ENCODE assay signal across 11 cellular contexts in genomic region chr1:6770727-6771567, GRCh38. TPM values are rescaled to one million over a fixed set of nuclear protein-coding genes. Genes with fewer than 3 reads are reported as not detected.
DNase-seq lines count a peak whose midpoint lies in the region; ATAC-seq and TF ChIP-seq lines count a peak whose summit lies in the region.
"Had no signal": no experiment of that assay in that cellular context is flagged by ENCODE, and none has a peak within 500 bp of the region (broad histone marks: within the 10 kb centered on the region; RNA-seq: fewer than 3 reads in every experiment).

No MANE protein-coding gene starts in this region.

- H3K36me3 Mint-ChIP-seq in IgD-negative memory B cell = no peaks in the 10 kb centered on the region

- intact Hi-C loops in mammary epithelial cell (cut with micrococcal nuclease) = no loop called here
- intact Hi-C loops in prostate gland (cut with DNase I) = no loop called here
- intact Hi-C loops in Right ventricle myocardium superior (cut with DNase I) = loop anchor here (10.0 kb wide), 1 partner anchor 46 kb away; no protein-coding TSS in a partner anchor

- H3K4me3 ChIP-seq in mammary epithelial cell (replicated peaks in 1 of 3; ENCODE audit: insufficient read depth in 1 of 3, low read depth in 2 of 3, low read length in 3 of 3) (no peak overlapping the region), mesenchymal stem cell (ENCODE audit: insufficient read depth in 1 of 2, low read depth in 1 of 2, low read length in 2 of 2) (peak overlapping the region in 1 of 2 experiments; percentile 20), prostate gland (no peak overlapping the region)
- H3K4me3 ChIP-seq: esophagus squamous epithelium had no signal

- TF ChIP-seq POLR2A in prostate gland (IDR thresholded peaks at IDR 0.05) = no peak

- H3K9me3 Mint-ChIP-seq in IgD-negative memory B cell = peaks cover 0 to 3% (median 0%) of the 10 kb centered on the region in 3 donors
- H3K9me3 Mint-ChIP-seq: activated naive CD4-positive, alpha-beta T cell treated with anti-CD3 and anti-CD28 coated beads for 36 hours had no signal

- CTCF ChIA-PET in mammary epithelial cell (lab: Charles Lee; ENCODE audit: low non-redundant PET) = interaction anchor here (0.6 kb wide), 2 partner anchors 14 to 65 kb away, joined by 4 to 5 read pairs; no protein-coding TSS in a partner anchor

- H3K4me2 ChIP-seq in mammary epithelial cell (ENCODE audit: insufficient read depth, low read depth, low read length) (peak overlapping the region; percentile 40), mesenchymal stem cell (ENCODE audit: low read length, poor library complexity, severe bottlenecking) (no peak overlapping the region)

- H3K4ac ChIP-seq in mesenchymal stem cell (ENCODE audit: low read depth in 1 of 2, low read length in 2 of 2) = no peak overlapping the region

- TF ChIP-seq CTCF in mammary epithelial cell (conservative IDR thresholded peaks at IDR 0.05 in 1 of 2, IDR thresholded peaks at IDR 0.05 in 1 of 2; ENCODE audit: extremely low read depth in 1 of 2, insufficient read depth in 1 of 2, low read depth in 1 of 2, low read length in 2 of 2) (no peak), GM10266 (IDR thresholded peaks at IDR 0.05; ENCODE audit: control insufficient read depth, insufficient read depth, low read depth, missing control alignments) (no peak), prostate gland (IDR thresholded peaks at IDR 0.05) (no peak)

- H3K27me3 ChIP-seq in mammary epithelial cell (ENCODE audit: insufficient read depth, low read length) (no peaks in the 10 kb centered on the region), mesenchymal stem cell (ENCODE audit: control insufficient read depth in 1 of 2, insufficient read depth in 1 of 2, low read length in 2 of 2) (peaks cover 0 to 5% of the 10 kb centered on the region in 2 experiments), prostate gland (replicated peaks; ENCODE audit: insufficient read depth) (no peaks in the 10 kb centered on the region)
- H3K27me3 ChIP-seq: esophagus squamous epithelium had no signal

- dilution Hi-C loops in mammary epithelial cell (cut with HindIII; ENCODE audit: low sequenced_read_pairs) = no loop called here

- peaks cover 15% of the 10 kb centered on the region for H3K27me3 Mint-ChIP-seq in IgD-negative memory B cell

- H3K27ac Mint-ChIP-seq in IgD-negative memory B cell = peak overlapping the region in 2 of 3 donors; percentile 46 to 74
- H3K27ac Mint-ChIP-seq: activated naive CD4-positive, alpha-beta T cell treated with anti-CD3 and anti-CD28 coated beads for 36 hours had no signal

- H2BK120ac ChIP-seq in mesenchymal stem cell (ENCODE audit: low read depth, low read length) = no peak overlapping the region

- H4K91ac ChIP-seq in mesenchymal stem cell (ENCODE audit: low read length) = no peak overlapping the region

- no peak overlapping the region for H2BK12ac ChIP-seq in mesenchymal stem cell (ENCODE audit: low read length in 2 of 2)

- peak overlapping the region in 3 of 4 donors; percentile 57 to 84 (median 72) for H3K4me3 Mint-ChIP-seq in IgD-negative memory B cell
- H3K4me3 Mint-ChIP-seq: activated naive CD4-positive, alpha-beta T cell treated with anti-CD3 and anti-CD28 coated beads for 36 hours had no signal

- H3K27ac ChIP-seq in mammary epithelial cell (ENCODE audit: insufficient read depth, low read depth, low read length) (no peak overlapping the region), mesenchymal stem cell (ENCODE audit: low read length, poor library complexity, severe bottlenecking) (no peak overlapping the region), prostate gland (no peak overlapping the region)

- H4K20me1 ChIP-seq in mammary epithelial cell (ENCODE audit: insufficient read depth, low read length) = no peaks in the 10 kb centered on the region

- 29% methylated on average over 14 of the region's 16 CpGs for WGBS in mammary epithelial cell (ENCODE audit: low coverage, missing lambda C conversion rate)
- WGBS in mesenchymal stem cell = 32% methylated on average over 16 of the region's 16 CpGs
- WGBS in prostate gland = 8% methylated on average over 16 of the region's 16 CpGs

- no TSS peak for BruUV-seq in mammary epithelial cell (replicated peaks; lab: Mats Ljungman, UMichigan)

- no peaks in the 10 kb centered on the region for H3K79me1 ChIP-seq in mesenchymal stem cell (replicated peaks; ENCODE audit: low read length, poor library complexity, severe bottlenecking)

- H3K9me3 ChIP-seq in mammary epithelial cell (replicated peaks; ENCODE audit: insufficient read depth, low read length) (no peaks in the 10 kb centered on the region), mesenchymal stem cell (ENCODE audit: control insufficient read depth, low read length) (no peaks in the 10 kb centered on the region), prostate gland (no peaks in the 10 kb centered on the region)
- H3K9me3 ChIP-seq: esophagus squamous epithelium had no signal

- H3K23ac ChIP-seq in mesenchymal stem cell (ENCODE audit: low read length in 2 of 2) = no peak overlapping the region

- no peak overlapping the region for H2BK5ac ChIP-seq in mesenchymal stem cell (ENCODE audit: low read depth, low read length, poor library complexity, severe bottlenecking)

- no peak overlapping the region for H2AK5ac ChIP-seq in mesenchymal stem cell (ENCODE audit: low read length, severe bottlenecking)

- H2BK15ac ChIP-seq in mesenchymal stem cell (ENCODE audit: low read depth, poor library complexity, severe bottlenecking) = no peak overlapping the region

- no peak overlapping the region for H4K8ac ChIP-seq in mesenchymal stem cell (ENCODE audit: low read length)

- H3K14ac ChIP-seq in mesenchymal stem cell (ENCODE audit: low read length in 2 of 2) = no peak overlapping the region

- H3K9ac ChIP-seq in mammary epithelial cell (ENCODE audit: insufficient read depth, low read length) (no peak overlapping the region), mesenchymal stem cell (ENCODE audit: low read length) (no peak overlapping the region)

- H3K79me2 ChIP-seq in mammary epithelial cell (ENCODE audit: insufficient read depth, low read length) = no peaks in the 10 kb centered on the region

- peak; percentile 60 for DNase-seq in AG08396 (ENCODE audit: low spot score)
- DNase-seq in mammary epithelial cell = peak; percentile 75
- peak; percentile 65 for DNase-seq in mesenchymal stem cell
- no peak for DNase-seq in NCI-H510A (lab: John Stamatoyannopoulos, UW)
- DNase-seq in GM10266 (ENCODE audit: extremely low spot score) = no peak
- no peak for DNase-seq in prostate gland (ENCODE audit: low spot score)
- no peak for DNase-seq in Right ventricle myocardium superior
- DNase-seq: activated naive CD4-positive, alpha-beta T cell treated with anti-CD3 and anti-CD28 coated beads for 36 hours; esophagus squamous epithelium; NCI-H748 treated with DMSO at 0.1 percent for 48 hours had no signal

- no peak for ATAC-seq in Right ventricle myocardium superior (ENCODE audit: poor library complexity)

- peak overlapping the region; percentile 78 for H2AFZ ChIP-seq in mammary epithelial cell (ENCODE audit: low read depth, low read length)
- H2AFZ ChIP-seq in mesenchymal stem cell (ENCODE audit: low read depth, low read length) = no peak overlapping the region

- in situ Hi-C loops in mammary epithelial cell (cut with MboI; ENCODE audit: low sequenced_read_pairs in 2 of 2) = loop anchor here in 1 of 2 donors (10.0 kb wide), 1 partner anchor 46 kb away; no protein-coding TSS in a partner anchor

- H3K4me1 ChIP-seq in mammary epithelial cell (ENCODE audit: insufficient read depth, low read length) (peaks cover 9% of the 10 kb centered on the region), mesenchymal stem cell (ENCODE audit: control insufficient read depth, insufficient read depth, low read depth, low read length) (peaks cover 3% of the 10 kb centered on the region), prostate gland (replicated peaks) (no peaks in the 10 kb centered on the region)

- H3K18ac ChIP-seq in mesenchymal stem cell (ENCODE audit: low read depth in 1 of 2, low read length in 2 of 2) = no peak overlapping the region

- H3K4me1 Mint-ChIP-seq in IgD-negative memory B cell = peaks cover 21 to 39% (median 24%) of the 10 kb centered on the region in 3 donors

- no peaks in the 10 kb centered on the region for H3K36me3 ChIP-seq in mammary epithelial cell (ENCODE audit: insufficient read depth, low read length)
- H3K36me3 ChIP-seq in mesenchymal stem cell (ENCODE audit: control insufficient read depth in 1 of 2, insufficient read depth in 2 of 2, low read depth in 1 of 2, low read length in 2 of 2) = no peaks in the 10 kb centered on the region
- H3K36me3 ChIP-seq in prostate gland = no peaks in the 10 kb centered on the region
- H3K36me3 ChIP-seq: esophagus squamous epithelium had no signal

RNA-seq across cellular contexts. Expression of gene CAMTA1, which starts 14.3 kb away (rescaled TPM):
- polyA plus RNA-seq in IgD-negative memory B cell (79.0 TPM), mammary epithelial cell (45.8 TPM)
- total RNA-seq in mammary epithelial cell (10 to 100 TPM; 49.5 to 85.1 TPM), prostate gland (100 to 1,000 TPM; 100 to 102 TPM), Right ventricle myocardium superior (153 TPM)
- 60.3 TPM for polyA minus RNA-seq in mammary epithelial cell
- polyA plus RNA-seq in mesenchymal stem cell (2013, experiment 1 of 2) = 177 TPM
- 183 TPM for polyA plus RNA-seq in mesenchymal stem cell (2013, experiment 2 of 2)

Comparison
In these comparisons a context has a peak if more than half of its experiments do, and no peak if none do; other contexts are left out.
1. DNase-seq: peak in AG08396 (single experiment), mammary epithelial cell (single experiment) and mesenchymal stem cell (single experiment); none in NCI-H510A (single experiment), GM10266 (single experiment), prostate gland (single experiment) and Right ventricle myocardium superior (single experiment).